10 cellular contexts compared by ENCODE assay signal in genomic region chr16:11792404-11793260, GRCh38. TPM values are rescaled to one million over a fixed set of nuclear protein-coding genes. Genes with fewer than 3 reads are reported as not detected.
DNase-seq lines count a peak whose midpoint lies in the region; ATAC-seq and TF ChIP-seq lines count a peak whose summit lies in the region.
"Had no signal": no experiment of that assay in that cellular context is flagged by ENCODE, and none has a peak within 500 bp of the region (broad histone marks: within the 10 kb centered on the region; RNA-seq: fewer than 3 reads in every experiment).

No MANE protein-coding gene starts in this region.

- H3K27me3 Mint-ChIP-seq in T-helper 2 cell treated with Interferon-gamma antibody and Interleukin-4, amounts not matched to agents 5 μg/mL and 100 μg/mL, for 36 hours (ENCODE audit: low read depth) = no peaks in the 10 kb centered on the region
- no peaks in the 10 kb centered on the region for H3K27me3 Mint-ChIP-seq in endodermal cell (ENCODE audit: insufficient read depth)

- H3K9me3 ChIP-seq in endodermal cell (ENCODE audit: control insufficient read depth, low read length) (no peaks in the 10 kb centered on the region), spleen (no peaks in the 10 kb centered on the region), right atrium auricular region (no peaks in the 10 kb centered on the region)
- H3K9me3 ChIP-seq: A549 had no signal

- H3K4me3 ChIP-seq in endodermal cell (ENCODE audit: low read length) = no peak overlapping the region
- H3K4me3 ChIP-seq in spleen = no peak overlapping the region
- H3K4me3 ChIP-seq in right atrium auricular region = no peak overlapping the region
- H3K4me3 ChIP-seq: A549, K562 had no signal

- peak overlapping the region; percentile 49 for H3K4me3 Mint-ChIP-seq in T-helper 2 cell treated with Interferon-gamma antibody and Interleukin-4, amounts not matched to agents 5 μg/mL and 100 μg/mL, for 36 hours
- H3K4me3 Mint-ChIP-seq in endodermal cell = no peak overlapping the region

- DNase-seq in T-helper 2 cell treated with Interferon-gamma antibody and Interleukin-4, amounts not matched to agents 5 μg/mL and 100 μg/mL, for 36 hours (ENCODE audit: low spot score) = no peak
- DNase-seq in T-helper 2 cell (no peak), NCI-H526 (lab: John Stamatoyannopoulos, UW) (peak; percentile 76 to 80), endodermal cell (no peak), spleen (no peak), right atrium auricular region (ENCODE audit: low spot score) (no peak)
- DNase-seq in NK-92 treated with Interleukin-12 subunit alpha and Interleukin-12 subunit beta, amount 100 ng/mL, for 24 hours (lab: John Stamatoyannopoulos, UW) = no peak

- peaks cover 23% of the 10 kb centered on the region for H3K4me1 ChIP-seq in endodermal cell (ENCODE audit: control insufficient read depth, insufficient read depth, low read length)
- H3K4me1 ChIP-seq in spleen = peaks cover 33 to 89% (median 76%) of the 10 kb centered on the region in 6 donors
- H3K4me1 ChIP-seq in right atrium auricular region = peaks cover 0 to 55% of the 10 kb centered on the region in 2 donors

- H3K36me3 ChIP-seq in endodermal cell (ENCODE audit: control insufficient read depth, insufficient read depth, low read length) (peaks cover 35% of the 10 kb centered on the region), spleen (peaks cover 0 to 33% (median 0%) of the 10 kb centered on the region in 6 donors), right atrium auricular region (no peaks in the 10 kb centered on the region)

- no peaks in the 10 kb centered on the region for H3K27me3 ChIP-seq in endodermal cell (ENCODE audit: control insufficient read depth, insufficient read depth, low read length, poor library complexity, severe bottlenecking)
- H3K27me3 ChIP-seq in spleen (replicated peaks in 1 of 7) = no peaks in the 10 kb centered on the region
- H3K27me3 ChIP-seq in right atrium auricular region = no peaks in the 10 kb centered on the region

- peaks cover 54% of the 10 kb centered on the region for H3K4me1 Mint-ChIP-seq in T-helper 2 cell treated with Interferon-gamma antibody and Interleukin-4, amounts not matched to agents 5 μg/mL and 100 μg/mL, for 36 hours (ENCODE audit: low read depth)
- peaks cover 34% of the 10 kb centered on the region for H3K4me1 Mint-ChIP-seq in endodermal cell

- TF ChIP-seq CTCF in endodermal cell (conservative IDR thresholded peaks at IDR 0.05) (no peak), spleen (IDR thresholded peaks at IDR 0.05 in 8 of 11, conservative IDR thresholded peaks at IDR 0.05 in 3 of 11) (no peak), right atrium auricular region (IDR thresholded peaks at IDR 0.05) (no peak)

- no peaks in the 10 kb centered on the region for H3K9me3 Mint-ChIP-seq in T-helper 2 cell treated with Interferon-gamma antibody and Interleukin-4, amounts not matched to agents 5 μg/mL and 100 μg/mL, for 36 hours
- H3K9me3 Mint-ChIP-seq in endodermal cell = peaks cover 5% of the 10 kb centered on the region

- H3K9ac ChIP-seq in endodermal cell (ENCODE audit: extremely low read depth, low read length, poor library complexity, severe bottlenecking) = no peak overlapping the region

- intact Hi-C loops in spleen (cut with DNase I; ENCODE audit: low total_unique reads) = loop anchor here (10.0 kb wide), 1 partner anchor 48 kb away; the partner anchor contains the start of gene TXNDC11

- WGBS in endodermal cell (ENCODE audit: insufficient coverage in 1 of 2, insufficient read length in 1 of 2), 2 experiments = 89 to 94% methylated on average over 7 of the region's 7 CpGs
- WGBS in spleen, 5 donors = 81 to 87% (median 83%) methylated on average over 7 of the region's 7 CpGs

- no peak overlapping the region for H3K27ac ChIP-seq in endodermal cell (ENCODE audit: low read depth, low read length)
- peak overlapping the region in 7 of 8 donors; percentile 4 to 99 (median 96) for H3K27ac ChIP-seq in spleen
- peak overlapping the region in 1 of 2 donors; percentile 41 for H3K27ac ChIP-seq in right atrium auricular region
- H3K27ac ChIP-seq: A549 had no signal

- TF ChIP-seq POLR2A in spleen (IDR thresholded peaks at IDR 0.05) = no peak

- H3K27ac Mint-ChIP-seq in T-helper 2 cell treated with Interferon-gamma antibody and Interleukin-4, amounts not matched to agents 5 μg/mL and 100 μg/mL, for 36 hours = peak overlapping the region; percentile 42
- H3K27ac Mint-ChIP-seq in endodermal cell = peak overlapping the region; percentile 69

- ATAC-seq in GM21447 (IDR thresholded peaks at IDR 0.05; ENCODE audit: unreplicated experiment) = no peak
- ATAC-seq: A549, K562 had no signal

- peaks cover 34% of the 10 kb centered on the region for H3K36me3 Mint-ChIP-seq in T-helper 2 cell treated with Interferon-gamma antibody and Interleukin-4, amounts not matched to agents 5 μg/mL and 100 μg/mL, for 36 hours (ENCODE audit: low read depth)
- peaks cover 32% of the 10 kb centered on the region for H3K36me3 Mint-ChIP-seq in endodermal cell (ENCODE audit: low read depth)

RNA-seq across cellular contexts. Expression of gene ZC3H7A, which starts 4.4 kb away (rescaled TPM):
- 10 to 100 TPM; 37.7 to 38.5 TPM for total RNA-seq in endodermal cell
- 49.7 TPM for polyA plus RNA-seq in endodermal cell (2013, experiment 1 of 2)
- polyA plus RNA-seq in endodermal cell (2013, experiment 2 of 2) = 47.6 TPM
- 100 to 1,000 TPM in 3 of 7 donors, 10 to 100 TPM in 4; 77.1 to 118 (median 90.3) TPM for total RNA-seq in spleen
- polyA plus RNA-seq in spleen = 10 to 100 TPM; 28.7 to 41.6 (median 34.1) TPM
- 10 to 100 TPM; 29.0 to 32.1 TPM for total RNA-seq in right atrium auricular region

RNA-seq across cellular contexts. Expression of gene TXNDC11, which starts 50.0 kb away (rescaled TPM):
- 10 to 100 TPM; 16.4 to 20.8 TPM for total RNA-seq in endodermal cell
- polyA plus RNA-seq in endodermal cell (2013, experiment 1 of 2) = 13.2 TPM
- polyA plus RNA-seq in endodermal cell (2013, experiment 2 of 2) = 13.6 TPM
- 100 to 1,000 TPM in 1 of 7 donors, 10 to 100 TPM in 6; 42.7 to 104 (median 64.0) TPM for total RNA-seq in spleen
- 10 to 100 TPM; 28.3 to 43.4 (median 36.6) TPM for polyA plus RNA-seq in spleen
- total RNA-seq in right atrium auricular region = 10 to 100 TPM; 29.5 to 38.1 TPM

RNA-seq across cellular contexts. Expression of gene RSL1D1, which starts 58.7 kb away (rescaled TPM):
- total RNA-seq in endodermal cell (100 to 1,000 TPM; 148 to 162 TPM), spleen (100 to 1,000 TPM in 6 of 7 donors, 10 to 100 TPM in 1; 85.8 to 135 (median 112) TPM), right atrium auricular region (100 to 1,000 TPM in 1 of 2 donors, 10 to 100 TPM in 1; 75.3 to 123 TPM)
- 159 TPM for polyA plus RNA-seq in endodermal cell (2013, experiment 1 of 2)
- polyA plus RNA-seq in endodermal cell (2013, experiment 2 of 2) = 146 TPM
- polyA plus RNA-seq in spleen = 100 to 1,000 TPM in 2 of 3 donors, 10 to 100 TPM in 1; 75.6 to 124 (median 104) TPM

Comparison
In these comparisons a context has a peak if more than half of its experiments do, and no peak if none do; other contexts are left out.
1. DNase-seq: peak in NCI-H526 (2 of 2); none in T-helper 2 cell treated with Interferon-gamma antibody and Interleukin-4, amounts not matched to agents 5 μg/mL and 100 μg/mL, for 36 hours (single experiment), T-helper 2 cell (0 of 5), endodermal cell (single experiment), spleen (single experiment), NK-92 treated with Interleukin-12 subunit alpha and Interleukin-12 subunit beta, amount 100 ng/mL, for 24 hours (single experiment) and right atrium auricular region (single experiment).